ENCODE assay signal across 1 cellular context in the genomic region with DNA sequence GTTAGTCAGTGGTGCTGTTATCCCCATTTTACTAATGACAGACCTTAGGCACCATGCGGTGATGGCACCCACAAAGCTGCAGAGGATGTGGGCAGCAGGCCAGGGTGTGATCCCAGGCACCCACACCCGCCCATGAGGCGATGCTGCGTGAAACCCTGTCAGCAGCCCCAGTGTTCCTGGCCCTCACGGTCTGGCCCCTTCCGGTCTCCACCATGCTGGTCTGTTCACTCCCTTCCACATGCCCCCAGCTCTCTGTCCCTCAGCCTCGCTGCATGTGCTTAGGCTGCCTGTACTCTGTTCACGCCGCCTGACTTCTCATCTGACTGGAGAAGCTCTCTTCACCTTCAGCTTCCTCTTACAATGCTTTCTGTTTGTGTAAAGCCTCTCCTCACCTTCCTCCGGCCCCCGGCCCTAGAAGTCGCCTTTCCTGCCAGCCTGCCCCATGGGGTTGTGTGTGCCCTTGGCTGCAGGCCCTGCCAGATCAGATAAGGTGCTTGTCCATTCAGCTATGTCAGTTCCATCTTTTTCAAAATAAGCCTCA.
TF ChIP-seq lines count a peak whose summit lies in the region.

No MANE protein-coding gene starts in this region.

TF ChIP-seq in SK-N-SH treated with all-trans-retinoic acid at 6 μM for 48 hours, 23 proteins besides CTCF, POLR2A, EP300 and RAD21 (continued from another document):
- TF ChIP-seq, protein P1, sequence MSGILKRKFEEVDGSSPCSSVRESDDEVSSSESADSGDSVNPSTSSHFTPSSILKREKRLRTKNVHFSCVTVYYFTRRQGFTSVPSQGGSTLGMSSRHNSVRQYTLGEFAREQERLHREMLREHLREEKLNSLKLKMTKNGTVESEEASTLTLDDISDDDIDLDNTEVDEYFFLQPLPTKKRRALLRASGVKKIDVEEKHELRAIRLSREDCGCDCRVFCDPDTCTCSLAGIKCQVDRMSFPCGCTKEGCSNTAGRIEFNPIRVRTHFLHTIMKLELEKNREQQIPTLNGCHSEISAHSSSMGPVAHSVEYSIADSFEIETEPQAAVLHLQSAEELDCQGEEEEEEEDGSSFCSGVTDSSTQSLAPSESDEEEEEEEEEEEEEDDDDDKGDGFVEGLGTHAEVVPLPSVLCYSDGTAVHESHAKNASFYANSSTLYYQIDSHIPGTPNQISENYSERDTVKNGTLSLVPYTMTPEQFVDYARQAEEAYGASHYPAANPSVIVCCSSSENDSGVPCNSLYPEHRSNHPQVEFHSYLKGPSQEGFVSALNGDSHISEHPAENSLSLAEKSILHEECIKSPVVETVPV (CRISPR knock-in tag; IDR thresholded peaks at IDR 0.05), result no peak
- no peak for TF ChIP-seq ZC3H10 (CRISPR knock-in tag; IDR thresholded peaks at IDR 0.05)
- TF ChIP-seq ZNF565 (CRISPR knock-in tag; conservative IDR thresholded peaks at IDR 0.05; ENCODE audit: low read depth), result no peak
- TF ChIP-seq ZNF70 (CRISPR knock-in tag; IDR thresholded peaks at IDR 0.05), result no peak
- TF ChIP-seq ZNF8 (CRISPR knock-in tag; IDR thresholded peaks at IDR 0.05), result no peak
- TF ChIP-seq BACH2 (CRISPR knock-in tag; IDR thresholded peaks at IDR 0.05; ENCODE audit: borderline replicate concordance), result no peak
